ENCODE assay signal across 1 cellular context in genomic region chr19:49119411-49120324, GRCh38.
A peak's percentile ranks its signal among the peaks of the same experiment; 100 is the strongest.
TF ChIP-seq lines count a peak whose summit lies in the region.

TSS of gene PPFIA3 (plus strand) at chr19:49119544. CDS start at chr19:49127874, 8,330 bp downstream.

TF ChIP-seq in WTC11, 78 proteins besides CTCF, POLR2A, EP300 and RAD21 (continued from another document and continues in another):
- TF ChIP-seq, protein P1, sequence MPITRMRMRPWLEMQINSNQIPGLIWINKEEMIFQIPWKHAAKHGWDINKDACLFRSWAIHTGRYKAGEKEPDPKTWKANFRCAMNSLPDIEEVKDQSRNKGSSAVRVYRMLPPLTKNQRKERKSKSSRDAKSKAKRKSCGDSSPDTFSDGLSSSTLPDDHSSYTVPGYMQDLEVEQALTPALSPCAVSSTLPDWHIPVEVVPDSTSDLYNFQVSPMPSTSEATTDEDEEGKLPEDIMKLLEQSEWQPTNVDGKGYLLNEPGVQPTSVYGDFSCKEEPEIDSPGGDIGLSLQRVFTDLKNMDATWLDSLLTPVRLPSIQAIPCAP (CRISPR knock-in tag; IDR thresholded peaks at IDR 0.05): peak; percentile 43; the same call in 1 of the 2 replicates
- TF ChIP-seq, protein P2, sequence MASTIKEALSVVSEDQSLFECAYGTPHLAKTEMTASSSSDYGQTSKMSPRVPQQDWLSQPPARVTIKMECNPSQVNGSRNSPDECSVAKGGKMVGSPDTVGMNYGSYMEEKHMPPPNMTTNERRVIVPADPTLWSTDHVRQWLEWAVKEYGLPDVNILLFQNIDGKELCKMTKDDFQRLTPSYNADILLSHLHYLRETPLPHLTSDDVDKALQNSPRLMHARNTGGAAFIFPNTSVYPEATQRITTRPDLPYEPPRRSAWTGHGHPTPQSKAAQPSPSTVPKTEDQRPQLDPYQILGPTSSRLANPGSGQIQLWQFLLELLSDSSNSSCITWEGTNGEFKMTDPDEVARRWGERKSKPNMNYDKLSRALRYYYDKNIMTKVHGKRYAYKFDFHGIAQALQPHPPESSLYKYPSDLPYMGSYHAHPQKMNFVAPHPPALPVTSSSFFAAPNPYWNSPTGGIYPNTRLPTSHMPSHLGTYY (CRISPR knock-in tag; IDR thresholded peaks at IDR 0.05): no peak
- TF ChIP-seq MXD4 (CRISPR knock-in tag; IDR thresholded peaks at IDR 0.05; ENCODE audit: borderline replicate concordance) (no peak), ATF6 (CRISPR knock-in tag; IDR thresholded peaks at IDR 0.05) (no peak), NR1H2 (CRISPR knock-in tag; IDR thresholded peaks at IDR 0.05) (no peak), GTF2I (CRISPR knock-in tag; conservative IDR thresholded peaks at IDR 0.05) (no peak), ZBTB21 (CRISPR knock-in tag; IDR thresholded peaks at IDR 0.05; ENCODE audit: borderline replicate concordance) (no peak), ATF1 (CRISPR knock-in tag; IDR thresholded peaks at IDR 0.05) (no peak), FOXP4 (CRISPR knock-in tag; IDR thresholded peaks at IDR 0.05) (0 out of 2 replicates have a peak, but pooled peaks have one; percentile 72), SMAD4 (CRISPR knock-in tag; IDR thresholded peaks at IDR 0.05) (no peak), ZNF416 (CRISPR knock-in tag; IDR thresholded peaks at IDR 0.05) (no peak), STAT6 (CRISPR knock-in tag; conservative IDR thresholded peaks at IDR 0.05; ENCODE audit: low read depth) (no peak), TP53 (CRISPR knock-in tag; IDR thresholded peaks at IDR 0.05) (no peak), ZBTB43 (CRISPR knock-in tag; IDR thresholded peaks at IDR 0.05) (peak; percentile 80; the same call in 1 of the 2 replicates), ESRRA (CRISPR knock-in tag; IDR thresholded peaks at IDR 0.05; ENCODE audit: borderline replicate concordance) (peak; percentile 61; the same call in 1 of the 2 replicates), AR (CRISPR knock-in tag; IDR thresholded peaks at IDR 0.05) (no peak), NFATC4 (CRISPR knock-in tag; IDR thresholded peaks at IDR 0.05) (no peak), RORB (CRISPR knock-in tag; IDR thresholded peaks at IDR 0.05) (no peak), ZNF423 (CRISPR knock-in tag; IDR thresholded peaks at IDR 0.05) (no peak), NR2C2 (CRISPR knock-in tag; IDR thresholded peaks at IDR 0.05) (no peak), ZNF512 (CRISPR knock-in tag; IDR thresholded peaks at IDR 0.05; ENCODE audit: borderline replicate concordance) (no peak), ZNF317 (CRISPR knock-in tag; IDR thresholded peaks at IDR 0.05; ENCODE audit: borderline replicate concordance, low read depth) (0 out of 2 replicates have a peak, but pooled peaks have one; percentile 17), CDX4 (CRISPR knock-in tag; IDR thresholded peaks at IDR 0.05; ENCODE audit: borderline replicate concordance) (no peak), FOXJ3 (CRISPR knock-in tag; IDR thresholded peaks at IDR 0.05; ENCODE audit: borderline replicate concordance) (no peak)
- TF ChIP-seq, protein P3, sequence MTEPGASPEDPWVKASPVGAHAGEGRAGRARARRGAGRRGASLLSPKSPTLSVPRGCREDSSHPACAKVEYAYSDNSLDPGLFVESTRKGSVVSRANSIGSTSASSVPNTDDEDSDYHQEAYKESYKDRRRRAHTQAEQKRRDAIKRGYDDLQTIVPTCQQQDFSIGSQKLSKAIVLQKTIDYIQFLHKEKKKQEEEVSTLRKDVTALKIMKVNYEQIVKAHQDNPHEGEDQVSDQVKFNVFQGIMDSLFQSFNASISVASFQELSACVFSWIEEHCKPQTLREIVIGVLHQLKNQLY (CRISPR knock-in tag; IDR thresholded peaks at IDR 0.05): no peak; the same call in 1 of the 2 replicates
- TF ChIP-seq, protein P4, sequence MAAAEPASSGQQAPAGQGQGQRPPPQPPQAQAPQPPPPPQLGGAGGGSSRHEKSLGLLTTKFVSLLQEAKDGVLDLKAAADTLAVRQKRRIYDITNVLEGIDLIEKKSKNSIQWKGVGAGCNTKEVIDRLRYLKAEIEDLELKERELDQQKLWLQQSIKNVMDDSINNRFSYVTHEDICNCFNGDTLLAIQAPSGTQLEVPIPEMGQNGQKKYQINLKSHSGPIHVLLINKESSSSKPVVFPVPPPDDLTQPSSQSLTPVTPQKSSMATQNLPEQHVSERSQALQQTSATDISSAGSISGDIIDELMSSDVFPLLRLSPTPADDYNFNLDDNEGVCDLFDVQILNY (CRISPR knock-in tag; IDR thresholded peaks at IDR 0.05): no peak
- TF ChIP-seq, protein P5, sequence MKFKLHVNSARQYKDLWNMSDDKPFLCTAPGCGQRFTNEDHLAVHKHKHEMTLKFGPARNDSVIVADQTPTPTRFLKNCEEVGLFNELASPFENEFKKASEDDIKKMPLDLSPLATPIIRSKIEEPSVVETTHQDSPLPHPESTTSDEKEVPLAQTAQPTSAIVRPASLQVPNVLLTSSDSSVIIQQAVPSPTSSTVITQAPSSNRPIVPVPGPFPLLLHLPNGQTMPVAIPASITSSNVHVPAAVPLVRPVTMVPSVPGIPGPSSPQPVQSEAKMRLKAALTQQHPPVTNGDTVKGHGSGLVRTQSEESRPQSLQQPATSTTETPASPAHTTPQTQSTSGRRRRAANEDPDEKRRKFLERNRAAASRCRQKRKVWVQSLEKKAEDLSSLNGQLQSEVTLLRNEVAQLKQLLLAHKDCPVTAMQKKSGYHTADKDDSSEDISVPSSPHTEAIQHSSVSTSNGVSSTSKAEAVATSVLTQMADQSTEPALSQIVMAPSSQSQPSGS (CRISPR knock-in tag; IDR thresholded peaks at IDR 0.05; ENCODE audit: borderline replicate concordance, low read depth): no peak
- TF ChIP-seq, protein P6, sequence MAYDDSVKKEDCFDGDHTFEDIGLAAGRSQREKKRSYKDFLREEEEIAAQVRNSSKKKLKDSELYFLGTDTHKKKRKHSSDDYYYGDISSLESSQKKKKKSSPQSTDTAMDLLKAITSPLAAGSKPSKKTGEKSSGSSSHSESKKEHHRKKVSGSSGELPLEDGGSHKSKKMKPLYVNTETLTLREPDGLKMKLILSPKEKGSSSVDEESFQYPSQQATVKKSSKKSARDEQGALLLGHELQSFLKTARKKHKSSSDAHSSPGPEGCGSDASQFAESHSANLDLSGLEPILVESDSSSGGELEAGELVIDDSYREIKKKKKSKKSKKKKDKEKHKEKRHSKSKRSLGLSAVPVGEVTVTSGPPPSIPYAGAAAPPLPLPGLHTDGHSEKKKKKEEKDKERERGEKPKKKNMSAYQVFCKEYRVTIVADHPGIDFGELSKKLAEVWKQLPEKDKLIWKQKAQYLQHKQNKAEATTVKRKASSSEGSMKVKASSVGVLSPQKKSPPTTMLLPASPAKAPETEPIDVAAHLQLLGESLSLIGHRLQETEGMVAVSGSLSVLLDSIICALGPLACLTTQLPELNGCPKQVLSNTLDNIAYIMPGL (CRISPR knock-in tag; IDR thresholded peaks at IDR 0.05): 0 out of 2 replicates have a peak, but pooled peaks have one; percentile 47
